Comparison of ENCODE assay signal across 18 cellular contexts in the genomic region with DNA sequence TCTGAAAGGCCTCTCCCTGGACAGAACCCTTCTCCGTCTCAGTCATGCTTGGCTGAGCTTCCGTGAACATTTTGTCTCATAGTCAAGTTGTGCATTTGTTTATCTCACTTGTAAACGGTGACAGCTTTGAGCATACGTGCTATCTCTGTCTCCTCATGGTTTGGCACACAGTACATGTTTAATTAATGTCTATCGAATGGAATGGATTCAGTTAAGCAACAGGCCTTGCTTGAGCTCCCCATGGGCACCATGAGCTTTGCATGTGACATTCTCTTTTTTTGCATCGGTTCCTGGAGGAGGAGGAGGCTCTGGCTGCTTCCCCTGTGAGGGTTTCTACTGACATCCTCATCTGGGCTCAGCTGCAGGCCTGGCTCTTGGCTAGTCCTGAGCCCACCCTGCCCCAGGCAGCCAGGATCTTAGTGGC.
DNase-seq lines count a peak whose midpoint lies in the region; ATAC-seq, FAIRE-seq and TF ChIP-seq lines count a peak whose summit lies in the region.
"Had no signal": no experiment of that assay in that cellular context is flagged by ENCODE, and none has a peak within 500 bp of the region (broad histone marks: within the 10 kb centered on the region; RNA-seq: fewer than 3 reads in every experiment).

No MANE protein-coding gene starts in this region.

- TF ChIP-seq RAD21 in GM12878 (IDR thresholded peaks at IDR 0.05; ENCODE audit: insufficient read depth, low read depth, low read length), result no peak

- no peak for TF ChIP-seq POLR2A in GM12878 (IDR thresholded peaks at IDR 0.05; ENCODE audit: low read depth, low read length)

- H3K27ac ChIP-seq in left ventricle myocardium inferior (replicated peaks), result no peak overlapping the region
- no peak overlapping the region for H3K27ac ChIP-seq in GM12878 (ENCODE audit: control insufficient read depth, insufficient read depth)
- H3K27ac ChIP-seq: A549, GM23248 had no signal

- no peaks in the 10 kb centered on the region for H4K20me1 ChIP-seq in GM12878 (ENCODE audit: control insufficient read depth, insufficient read depth)

- no TSS peak for BruUV-seq in GM12878 (replicated peaks; lab: Mats Ljungman, UMichigan)

- no peak overlapping the region for H3K9ac ChIP-seq in GM12878 (ENCODE audit: control insufficient read depth, insufficient read depth, low read length)
- H3K9ac ChIP-seq: GM23248 had no signal

- DNase-seq in Right ventricle myocardium inferior (ENCODE audit: missing footprints) (no peak), left ventricle myocardium inferior (no peak), GM12878 (ENCODE audit: low read depth, low spot score) (no peak), left cardiac atrium (no peak), Ammon's horn (ENCODE audit: low spot score) (no peak)
- no peak for DNase-seq in NK-92 treated with Interleukin-12 subunit alpha and Interleukin-12 subunit beta, amount 100 ng/mL, for 24 hours (lab: John Stamatoyannopoulos, UW)
- DNase-seq: CD4-positive, CD25-positive, alpha-beta regulatory T cell; DMS53; GM23248; IMR-90; NCI-H1048; NCI-H146; NCI-H2107; NCI-H226; NCI-H526 treated with DMSO at 0.1 percent for 48 hours had no signal

- H2AFZ ChIP-seq in GM12878 (ENCODE audit: control insufficient read depth, low read depth, low read length), result no peak overlapping the region
- H2AFZ ChIP-seq: GM23248 had no signal

- H3K4me3 ChIP-seq in left ventricle myocardium inferior (no peak overlapping the region), GM12878 (no peak overlapping the region)
- H3K4me3 ChIP-seq: A549, GM23248 had no signal

- SMC1A ChIA-PET in GM12878 (lab: Charles Lee; ENCODE audit: uncharacterized antibody, unreplicated experiment), result interaction anchor here (1.3 kb wide), 1 partner anchor 54 kb away, joined by 3 read pairs; no protein-coding TSS in a partner anchor

- no peak for TF ChIP-seq EP300 in GM12878 (IDR thresholded peaks at IDR 0.05; ENCODE audit: borderline replicate concordance in 1 of 2, control insufficient read depth in 1 of 2, low read depth in 2 of 2, low read length in 2 of 2)

- peaks cover 6% of the 10 kb centered on the region for H3K4me1 ChIP-seq in left ventricle myocardium inferior
- no peaks in the 10 kb centered on the region for H3K4me1 ChIP-seq in GM12878 (ENCODE audit: control insufficient read depth, insufficient read depth, low read length)
- H3K4me1 ChIP-seq: A549 had no signal

- peak; percentile 89 for ATAC-seq in Right ventricle myocardium inferior
- no peak for ATAC-seq in GM12878
- peak; percentile 70 to 74 for ATAC-seq in left cardiac atrium
- no peak for ATAC-seq in GM19463 (IDR thresholded peaks at IDR 0.05; ENCODE audit: unreplicated experiment)
- ATAC-seq: A549 had no signal

- intact Hi-C loops in Right ventricle myocardium inferior (cut with DNase I), result no loop called here
- intact Hi-C loops in left ventricle myocardium inferior (cut with micrococcal nuclease), result no loop called here
- intact Hi-C loops in GM12878 (cut with micrococcal nuclease; ENCODE audit: unreplicated experiment), result no loop called here
- intact Hi-C loops in left cardiac atrium (cut with DNase I), result no loop called here

- no peak for FAIRE-seq in GM12878 (lab: Jason Lieb, UNC)
- FAIRE-seq: A549, G401.6 had no signal

- H3K9me3 ChIP-seq in left ventricle myocardium inferior (replicated peaks), result no peaks in the 10 kb centered on the region
- H3K9me3 ChIP-seq in GM12878 (replicated peaks; ENCODE audit: control insufficient read depth, insufficient read depth, low read length), result no peaks in the 10 kb centered on the region
- H3K9me3 ChIP-seq: A549 had no signal

- TF ChIP-seq CTCF in left ventricle myocardium inferior (IDR thresholded peaks at IDR 0.05; ENCODE audit: borderline replicate concordance), result no peak
- TF ChIP-seq CTCF in GM12878 (IDR thresholded peaks at IDR 0.05 in 2 of 3, conservative IDR thresholded peaks at IDR 0.05 in 1 of 3; ENCODE audit: control insufficient read depth in 2 of 3, extremely low read depth in 1 of 3, insufficient read depth in 1 of 3, low read depth in 3 of 3, low read length in 3 of 3), result no peak

- H3K79me2 ChIP-seq in GM12878 (ENCODE audit: control insufficient read depth, insufficient read depth, low read length), result no peaks in the 10 kb centered on the region

- RAD21 ChIA-PET in GM12878 (lab: Charles Lee; ENCODE audit: unreplicated experiment), result no interaction called here

- H3K27me3 ChIP-seq in left ventricle myocardium inferior (ENCODE audit: low read depth), result peaks cover 22% of the 10 kb centered on the region
- H3K27me3 ChIP-seq in GM12878 (replicated peaks in 1 of 2; ENCODE audit: control insufficient read depth in 2 of 2, insufficient read depth in 2 of 2, low read length in 1 of 2), result no peaks in the 10 kb centered on the region; a peak in 3 of 4 replicates

- POLR2A ChIA-PET in GM12878 (lab: Charles Lee), result no interaction called here

- in situ Hi-C loops in GM12878 (cut with MboI), result no loop called here

- no peak overlapping the region for H3K4me2 ChIP-seq in GM12878 (ENCODE audit: control insufficient read depth, insufficient read depth)
- H3K4me2 ChIP-seq: A549 had no signal

- H3K36me3 ChIP-seq in left ventricle myocardium inferior (no peaks in the 10 kb centered on the region), GM12878 (ENCODE audit: control insufficient read depth in 2 of 2, insufficient read depth in 2 of 2, low read length in 1 of 2) (no peaks in the 10 kb centered on the region)

- CTCF ChIA-PET in GM12878 (lab: Yijun Ruan, JAX), result no interaction called here

- 22% methylated on average over 6 of the region's 6 CpGs for WGBS in GM12878 (ENCODE audit: insufficient coverage, insufficient replicate concordance, low lambda C conversion rate, missing lambda C conversion rate)

TF ChIP-seq in GM12878, 131 proteins besides CTCF, POLR2A, EP300 and RAD21:
- TF ChIP-seq, protein P1, sequence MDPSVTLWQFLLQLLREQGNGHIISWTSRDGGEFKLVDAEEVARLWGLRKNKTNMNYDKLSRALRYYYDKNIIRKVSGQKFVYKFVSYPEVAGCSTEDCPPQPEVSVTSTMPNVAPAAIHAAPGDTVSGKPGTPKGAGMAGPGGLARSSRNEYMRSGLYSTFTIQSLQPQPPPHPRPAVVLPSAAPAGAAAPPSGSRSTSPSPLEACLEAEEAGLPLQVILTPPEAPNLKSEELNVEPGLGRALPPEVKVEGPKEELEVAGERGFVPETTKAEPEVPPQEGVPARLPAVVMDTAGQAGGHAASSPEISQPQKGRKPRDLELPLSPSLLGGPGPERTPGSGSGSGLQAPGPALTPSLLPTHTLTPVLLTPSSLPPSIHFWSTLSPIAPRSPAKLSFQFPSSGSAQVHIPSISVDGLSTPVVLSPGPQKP (IDR thresholded peaks at IDR 0.05; ENCODE audit: low read depth, low read length), result no peak
- peak; percentile 78 for TF ChIP-seq PAX5 (IDR thresholded peaks at IDR 0.05; ENCODE audit: borderline replicate concordance, low read depth, low read length)

Comparison
In these comparisons a context has a peak if more than half of its experiments do, and no peak if none do; other contexts are left out.
1. ATAC-seq: peak in Right ventricle myocardium inferior (single experiment) and left cardiac atrium (2 of 2); none in GM12878 (single experiment) and GM19463 (single experiment).